Comparison of ENCODE assay signal across 24 cellular contexts in genomic region chr15:101570238-101570637, GRCh38.
"Had no signal": no experiment of that assay in that cellular context is flagged by ENCODE, and none has a peak within 500 bp of the region (broad histone marks: within the 10 kb centered on the region; RNA-seq: fewer than 3 reads in every experiment).

No MANE protein-coding gene starts in this region.

- H3K4me3 Mint-ChIP-seq: activated CD4-positive, alpha-beta T cell treated with anti-CD3 and anti-CD28 coated beads, Interleukin-2, amount 10 ng/mL, durations not matched to agents 7 days and 5 days; activated CD8-positive, alpha-beta T cell treated with anti-CD3 and anti-CD28 coated beads, Interleukin-2, amount 10 ng/mL, durations not matched to agents 7 days and 5 days; activated naive CD4-positive, alpha-beta T cell treated with anti-CD3 and anti-CD28 coated beads, Interleukin-2, amount 50 U/mL, for 24 hours; activated T-cell treated with anti-CD3 and anti-CD28 coated beads, Interleukin-2, amount 50 U/mL, for 4 hours; dendritic cell treated with granulocyte-macrophage colony-stimulating factor and Interleukin-4, amounts not matched to agents 40 ng/mL and 50 ng/mL, for 4 days; naive B cell; neural crest cell had no signal

- H3K9me3 ChIP-seq: ascending aorta, mucosa of descending colon, thyroid gland had no signal

- H3K27me3 ChIP-seq: ascending aorta, thyroid gland had no signal

- H3K4me1 ChIP-seq: ascending aorta, thyroid gland had no signal

- DNase-seq: activated CD4-positive, alpha-beta T cell treated with anti-CD3 and anti-CD28 coated beads, Interleukin-2, amount 10 ng/mL, durations not matched to agents 7 days and 5 days; activated CD8-positive, alpha-beta memory T cell treated with anti-CD3 and anti-CD28 coated beads, Interleukin-2, amount 50 U/mL, for 4 hours; activated CD8-positive, alpha-beta T cell treated with anti-CD3 and anti-CD28 coated beads, Interleukin-2, amount 10 ng/mL, durations not matched to agents 7 days and 5 days; activated effector memory CD4-positive, alpha-beta T cell treated with anti-CD3 and anti-CD28 coated beads, Interleukin-2, amount 50 U/mL, for 16 hours; activated T-cell treated with anti-CD3 and anti-CD28 coated beads, Interleukin-2, amount 50 U/mL, for 4 hours; effector memory CD4-positive, alpha-beta T cell; foreskin melanocyte; glutamatergic neuron; kidney glomerular epithelial cell; left ventricle myocardium superior; mesenchymal stem cell; mucosa of descending colon; naive B cell; stimulated activated CD4-positive, alpha-beta T cell treated with anti-CD3 and anti-CD28 coated beads, Interleukin-12 subunit alpha, Interleukin-12 subunit beta, amount 100 ng/mL, for 4 hours; stimulated activated CD4-positive, alpha-beta T cell treated with anti-CD3 and anti-CD28 coated beads, Interleukin-1b, Interleukin-23, amount 100 ng/mL, for 48 hours; stimulated activated CD8-positive, alpha-beta memory T cell treated with anti-CD3 and anti-CD28 coated beads, Interleukin-4, amount 100 ng/mL, for 48 hours; stimulated activated naive CD4-positive, alpha-beta T cell treated with Interleukin-2 at 50 U/mL for 16 hours; thyroid gland had no signal

- H3K36me3 Mint-ChIP-seq: activated naive CD4-positive, alpha-beta T cell treated with anti-CD3 and anti-CD28 coated beads, Interleukin-2, amount 50 U/mL, for 24 hours; naive B cell had no signal

- H3K27ac ChIP-seq: ascending aorta, thyroid gland had no signal

- H3K4me1 Mint-ChIP-seq: activated CD4-positive, alpha-beta T cell treated with anti-CD3 and anti-CD28 coated beads, Interleukin-2, amount 10 ng/mL, durations not matched to agents 7 days and 5 days; activated naive CD4-positive, alpha-beta T cell treated with anti-CD3 and anti-CD28 coated beads, Interleukin-2, amount 50 U/mL, for 24 hours; naive B cell; neural crest cell had no signal

- H3K27ac Mint-ChIP-seq: activated CD4-positive, alpha-beta T cell treated with anti-CD3 and anti-CD28 coated beads, Interleukin-2, amount 10 ng/mL, durations not matched to agents 7 days and 5 days; activated CD8-positive, alpha-beta T cell treated with anti-CD3 and anti-CD28 coated beads, Interleukin-2, amount 10 ng/mL, durations not matched to agents 7 days and 5 days; activated naive CD4-positive, alpha-beta T cell treated with anti-CD3 and anti-CD28 coated beads, Interleukin-2, amount 50 U/mL, for 24 hours; dendritic cell treated with granulocyte-macrophage colony-stimulating factor and Interleukin-4, amounts not matched to agents 40 ng/mL and 50 ng/mL, for 4 days; progenitor cell of endocrine pancreas had no signal

- H3K9me3 Mint-ChIP-seq: activated CD4-positive, alpha-beta T cell treated with anti-CD3 and anti-CD28 coated beads, Interleukin-2, amount 10 ng/mL, durations not matched to agents 7 days and 5 days; activated naive CD4-positive, alpha-beta T cell treated with anti-CD3 and anti-CD28 coated beads, Interleukin-2, amount 50 U/mL, for 24 hours; activated T-cell treated with anti-CD3 and anti-CD28 coated beads, Interleukin-2, amount 50 U/mL, for 4 hours; dendritic cell treated with granulocyte-macrophage colony-stimulating factor and Interleukin-4, amounts not matched to agents 40 ng/mL and 50 ng/mL, for 4 days; naive B cell; neural crest cell had no signal

- H3K27me3 Mint-ChIP-seq: activated CD4-positive, alpha-beta T cell treated with anti-CD3 and anti-CD28 coated beads, Interleukin-2, amount 10 ng/mL, durations not matched to agents 7 days and 5 days had no signal

- ATAC-seq: activated CD4-positive, CD25-positive, alpha-beta regulatory T cell treated with anti-CD3 and anti-CD28 coated beads, Interleukin-2, amount 50 U/mL, for 24 hours; activated CD8-positive, alpha-beta T cell treated with anti-CD3 and anti-CD28 coated beads, Interleukin-2, amount 10 ng/mL, durations not matched to agents 7 days and 5 days; activated T-cell treated with anti-CD3 and anti-CD28 coated beads, Interleukin-2, amount 50 U/mL, for 4 hours; left ventricle myocardium superior; mucosa of descending colon had no signal

- H3K36me3 ChIP-seq: ascending aorta, thyroid gland had no signal

- H3K4me3 ChIP-seq: ascending aorta, mucosa of descending colon, thyroid gland had no signal
